In the genomic region with DNA sequence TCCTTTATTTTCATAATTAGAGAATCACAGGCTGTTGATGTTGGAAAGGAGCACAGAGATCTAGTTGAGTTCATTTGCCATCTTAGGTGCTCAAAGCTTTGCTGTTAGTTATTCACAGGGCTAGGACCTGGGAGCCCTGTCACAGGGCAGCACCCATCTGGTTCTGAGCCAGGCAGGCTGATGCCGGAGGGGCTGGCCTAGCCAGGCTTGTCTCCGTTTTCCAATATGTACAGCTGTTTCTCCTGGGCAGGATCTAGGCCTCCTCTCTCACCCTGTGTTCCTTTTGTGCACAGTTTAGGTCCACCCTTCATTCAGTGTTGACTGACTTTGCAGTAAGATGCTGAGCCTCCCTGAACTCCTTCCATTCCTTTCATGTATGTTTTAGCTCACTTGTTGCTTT, we compare ENCODE assay signal across 1 cellular context.
TF ChIP-seq lines count a peak whose summit lies in the region.

No MANE protein-coding gene starts in this region.

TF ChIP-seq in HepG2, 621 proteins besides CTCF, POLR2A, EP300 and RAD21:
- TF ChIP-seq PHF5A (CRISPR knock-in tag; IDR thresholded peaks at IDR 0.05; ENCODE audit: low read depth, unreplicated experiment) (no peak), CAMTA2 (CRISPR knock-in tag; IDR thresholded peaks at IDR 0.05; ENCODE audit: borderline replicate concordance) (no peak), ZNF569 (CRISPR knock-in tag; IDR thresholded peaks at IDR 0.05; ENCODE audit: borderline replicate concordance) (no peak)
TF ChIP-seq in HepG2: peak in this region for 0.
